In genomic region chr7:102415685-102416225, GRCh38 we compare ENCODE assay signal across 9 cellular contexts. TPM values are rescaled to one million over a fixed set of nuclear protein-coding genes. Genes with fewer than 3 reads are reported as not detected.
DNase-seq lines count a peak whose midpoint lies in the region; ATAC-seq, FAIRE-seq and TF ChIP-seq lines count a peak whose summit lies in the region.
"Had no signal": no experiment of that assay in that cellular context is flagged by ENCODE, and none has a peak within 500 bp of the region (broad histone marks: within the 10 kb centered on the region; RNA-seq: fewer than 3 reads in every experiment).

No MANE protein-coding gene starts in this region.

- H3K4me2 ChIP-seq in IMR-90 (ENCODE audit: low read depth, low read length), result no peak overlapping the region
- H3K4me2 ChIP-seq in smooth muscle cell, result no peak overlapping the region

- H3F3A ChIP-seq in smooth muscle cell (ENCODE audit: low read depth), result no peaks in the 10 kb centered on the region

- no peak overlapping the region for H2BK20ac ChIP-seq in IMR-90 (ENCODE audit: low read depth, low read length)

- no peak overlapping the region for H2BK15ac ChIP-seq in IMR-90 (ENCODE audit: low read depth, low read length)

- H3K9me3 ChIP-seq in IMR-90 (ENCODE audit: control insufficient read depth, insufficient read depth, low read length), result no peaks in the 10 kb centered on the region
- no peaks in the 10 kb centered on the region for H3K9me3 ChIP-seq in smooth muscle cell (replicated peaks; ENCODE audit: low read depth)
- H3K9me3 ChIP-seq: SJSA1 had no signal

- peaks cover 33 to 68% of the 10 kb centered on the region in 2 experiments for H3K79me1 ChIP-seq in IMR-90 (ENCODE audit: low read depth in 1 of 2, low read length in 2 of 2)

- peaks cover 20% of the 10 kb centered on the region for H3K79me2 ChIP-seq in smooth muscle cell (ENCODE audit: low read depth)

- no peak overlapping the region for H3K56ac ChIP-seq in IMR-90 (ENCODE audit: extremely low read depth, insufficient read depth, low read length)

- no peak overlapping the region for H3K27ac ChIP-seq in IMR-90 (ENCODE audit: insufficient read depth, low read length)
- H3K27ac ChIP-seq in smooth muscle cell (ENCODE audit: low read depth), result no peak overlapping the region
- H3K27ac ChIP-seq: SJSA1 had no signal

- intact Hi-C loops in IMR-90 (cut with micrococcal nuclease), result no loop called here

- H4K8ac ChIP-seq in IMR-90 (ENCODE audit: low read depth in 2 of 2, low read length in 2 of 2), result no peak overlapping the region

- BruUV-seq in IMR-90 (replicated peaks; lab: Mats Ljungman, UMichigan), result no TSS peak

- peaks cover 9% of the 10 kb centered on the region for H4K20me1 ChIP-seq in IMR-90 (ENCODE audit: insufficient read depth, low read length)
- peaks cover 77% of the 10 kb centered on the region for H4K20me1 ChIP-seq in smooth muscle cell (ENCODE audit: low read depth)

- dilution Hi-C loops in IMR-90 (cut with HindIII; ENCODE audit: low sequenced_read_pairs, unreplicated experiment), result no loop called here

- TF ChIP-seq RAD21 in IMR-90 (IDR thresholded peaks at IDR 0.05; ENCODE audit: low read length), result no peak

- H3K4ac ChIP-seq in IMR-90 (ENCODE audit: low read depth, low read length), result no peak overlapping the region

- no peak overlapping the region for H2BK5ac ChIP-seq in IMR-90 (ENCODE audit: low read depth, low read length, poor library complexity, severe bottlenecking)

- no peak for TF ChIP-seq CTCF in GM13976 (IDR thresholded peaks at IDR 0.05; ENCODE audit: borderline replicate concordance, control extremely low read depth, extremely low read depth, insufficient read depth, missing control alignments)
- no peak for TF ChIP-seq CTCF in IMR-90 (conservative IDR thresholded peaks at IDR 0.05; ENCODE audit: low read depth, low read length)
- no peak for TF ChIP-seq CTCF in smooth muscle cell (IDR thresholded peaks at IDR 0.05; ENCODE audit: borderline replicate concordance, insufficient read depth, poor library complexity, severe bottlenecking)

- H4K91ac ChIP-seq in IMR-90 (ENCODE audit: insufficient read depth, low read depth, low read length), result no peak overlapping the region

- H3K4me1 ChIP-seq in IMR-90 (ENCODE audit: control insufficient read depth, insufficient read depth, low read length), result no peaks in the 10 kb centered on the region
- H3K4me1 ChIP-seq in smooth muscle cell (ENCODE audit: low read depth), result no peaks in the 10 kb centered on the region

- no peak overlapping the region for H2BK120ac ChIP-seq in IMR-90 (ENCODE audit: low read depth, low read length)

- no peaks in the 10 kb centered on the region for H3K27me3 ChIP-seq in IMR-90 (ENCODE audit: control insufficient read depth, insufficient read depth, low read length)
- H3K27me3 ChIP-seq in smooth muscle cell (ENCODE audit: low read depth), result no peaks in the 10 kb centered on the region
- H3K27me3 ChIP-seq: SJSA1 had no signal

- no peak overlapping the region for H3K9ac ChIP-seq in IMR-90 (ENCODE audit: low read depth, low read length)
- no peak overlapping the region for H3K9ac ChIP-seq in smooth muscle cell (ENCODE audit: low read depth)

- no peak overlapping the region for H3K23ac ChIP-seq in IMR-90 (ENCODE audit: low read depth, low read length)

- no peak overlapping the region for H3K4me3 ChIP-seq in IMR-90 (ENCODE audit: insufficient read depth, low read depth, low read length)
- H3K4me3 ChIP-seq in smooth muscle cell, result no peak overlapping the region
- H3K4me3 ChIP-seq: SJSA1 had no signal

- peaks cover 54% of the 10 kb centered on the region for H3K36me3 ChIP-seq in IMR-90 (ENCODE audit: control insufficient read depth, insufficient read depth, low read length)
- H3K36me3 ChIP-seq in smooth muscle cell (ENCODE audit: low read depth), result peaks cover 11% of the 10 kb centered on the region

- in situ Hi-C loops in GM13976 (cut with MboI; ENCODE audit: low sequenced_read_pairs, unreplicated experiment) (no loop called here), IMR-90 (cut with MboI; ENCODE audit: low sequenced_read_pairs) (no loop called here)

- no peak for TF ChIP-seq POLR2A in IMR-90 (IDR thresholded peaks at IDR 0.05; ENCODE audit: low read depth, low read length)

- H2AFZ ChIP-seq in IMR-90 (replicated peaks; ENCODE audit: low read length, poor library complexity) (no peak overlapping the region), smooth muscle cell (ENCODE audit: low read depth) (no peak overlapping the region)

- POLR2A ChIA-PET in IMR-90 (lab: Charles Lee; ENCODE audit: unreplicated experiment), result no interaction called here

- no peak overlapping the region for H3K14ac ChIP-seq in IMR-90 (replicated peaks; ENCODE audit: low read depth, low read length)

- H3K18ac ChIP-seq in IMR-90 (ENCODE audit: low read depth, low read length), result no peak overlapping the region

- no CpG with 5 or more reads among the region's 12 CpGs for WGBS in IMR-90 (ENCODE audit: extremely low coverage in 2 of 2, insufficient read length in 1 of 2), 2 experiments
- WGBS in smooth muscle cell (ENCODE audit: low lambda C conversion rate), result 99% methylated on average over 12 of the region's 12 CpGs

- DNase-seq in GM13976 (ENCODE audit: low spot score) (peak; percentile 66), IMR-90 (no peak), activated gamma-delta T cell (lab: John Stamatoyannopoulos, UW) (peak; percentile 47), AML-193 (lab: John Stamatoyannopoulos, UW) (no peak), globus pallidus (ENCODE audit: low spot score) (no peak), smooth muscle cell (lab: John Stamatoyannopoulos, UW; ENCODE audit: unreplicated experiment) (no peak), urothelium cell line (ENCODE audit: low spot score) (no peak)
- DNase-seq in stimulated activated CD4-positive, alpha-beta T cell treated with anti-CD3 and anti-CD28 coated beads, Interleukin-12 subunit alpha, Interleukin-12 subunit beta, amount 100 ng/mL, for 4 hours, result peak; percentile 46

- no peak overlapping the region for H2AK5ac ChIP-seq in IMR-90 (ENCODE audit: low read depth, low read length)

- no peak for ATAC-seq in IMR-90 (ENCODE audit: low read depth)

- CTCF ChIA-PET in IMR-90 (lab: Yijun Ruan, JAX), result no interaction called here

- no peak overlapping the region for H4K5ac ChIP-seq in IMR-90 (ENCODE audit: low read depth, low read length)

- FAIRE-seq in urothelium cell line (lab: Jason Lieb, UNC), result no peak

- H3K9me1 ChIP-seq in IMR-90 (ENCODE audit: insufficient read depth, low read length), result peaks cover 3% of the 10 kb centered on the region; the same call in 1 of the 2 replicates

- H2AK9ac ChIP-seq in IMR-90 (replicated peaks; ENCODE audit: low read depth, low read length, poor library complexity), result peak overlapping the region; percentile 3

TF ChIP-seq in IMR-90, 13 proteins besides CTCF, POLR2A, EP300 and RAD21:
- no peak for TF ChIP-seq USF2 (IDR thresholded peaks at IDR 0.05; ENCODE audit: low read depth, low read length)
- no peak for TF ChIP-seq BHLHE40 (IDR thresholded peaks at IDR 0.05; ENCODE audit: low read depth, low read length)
- TF ChIP-seq MAZ (IDR thresholded peaks at IDR 0.05; ENCODE audit: borderline replicate concordance, low read depth, low read length), result no peak
- TF ChIP-seq MXI1 (IDR thresholded peaks at IDR 0.05; ENCODE audit: borderline replicate concordance, low read depth, low read length), result no peak
- no peak for TF ChIP-seq RFX5 (IDR thresholded peaks at IDR 0.05; ENCODE audit: low read depth, low read length)

RNA-seq across cellular contexts. Expression of gene ORAI2, which starts 17.6 kb away (rescaled TPM):
- total RNA-seq in IMR-90 (2012; rRNA removed), result 52.0 and 52.2 TPM in 2 replicates
- 58.3 and 73.5 TPM in 2 replicates for polyA plus RNA-seq in IMR-90 (2012; rRNA removed)
- 49.7 and 66.1 TPM in 2 replicates for polyA plus RNA-seq in IMR-90 (2012; cell fraction: cytosol; rRNA removed)
- 8.9 and 24.5 TPM in 2 replicates for polyA plus RNA-seq in IMR-90 (2012; cell fraction: nucleus; rRNA removed; ENCODE audit: low replicate concordance)
- total RNA-seq in smooth muscle cell, result 43.0 and 47.1 TPM in 2 replicates
- polyA plus RNA-seq in smooth muscle cell, result 66.1 and 69.8 TPM in 2 replicates

RNA-seq across cellular contexts. Expression of gene PRKRIP1, which starts 19.6 kb away (rescaled TPM):
- 6.5 and 9.4 TPM in 2 replicates for total RNA-seq in IMR-90 (2012; rRNA removed)
- polyA plus RNA-seq in IMR-90 (2012; rRNA removed), result 21.6 and 21.8 TPM in 2 replicates
- 12.4 and 16.7 TPM in 2 replicates for polyA plus RNA-seq in IMR-90 (2012; cell fraction: cytosol; rRNA removed)
- polyA plus RNA-seq in IMR-90 (2012; cell fraction: nucleus; rRNA removed; ENCODE audit: low replicate concordance), result 163 and 174 TPM in 2 replicates
- 14.3 and 17.2 TPM in 2 replicates for total RNA-seq in smooth muscle cell
- polyA plus RNA-seq in smooth muscle cell, result 34.5 and 51.9 TPM in 2 replicates

RNA-seq across cellular contexts. Expression of gene ALKBH4, which starts 48.9 kb away (rescaled TPM):
- total RNA-seq in IMR-90 (2012; rRNA removed), result 6.1 and 7.2 TPM in 2 replicates
- polyA plus RNA-seq in IMR-90 (2012; rRNA removed), result 7.4 and 8.1 TPM in 2 replicates
- 8.9 and 9.7 TPM in 2 replicates for polyA plus RNA-seq in IMR-90 (2012; cell fraction: cytosol; rRNA removed)
- 1.6 and 5.1 TPM in 2 replicates for polyA plus RNA-seq in IMR-90 (2012; cell fraction: nucleus; rRNA removed; ENCODE audit: low replicate concordance)
- total RNA-seq in smooth muscle cell, result 7.0 and 17.7 TPM in 2 replicates
- polyA plus RNA-seq in smooth muscle cell, result 15.7 and 16.0 TPM in 2 replicates

RNA-seq across cellular contexts. Expression of gene LRWD1, which starts 49.0 kb away (rescaled TPM):
- 13.3 and 20.3 TPM in 2 replicates for total RNA-seq in IMR-90 (2012; rRNA removed)
- 27.2 and 31.6 TPM in 2 replicates for polyA plus RNA-seq in IMR-90 (2012; rRNA removed)
- 32.7 and 39.8 TPM in 2 replicates for polyA plus RNA-seq in IMR-90 (2012; cell fraction: cytosol; rRNA removed)
- 30.2 and 77.3 TPM in 2 replicates for polyA plus RNA-seq in IMR-90 (2012; cell fraction: nucleus; rRNA removed; ENCODE audit: low replicate concordance)
- total RNA-seq in smooth muscle cell, result 10.0 and 13.1 TPM in 2 replicates
- polyA plus RNA-seq in smooth muscle cell, result 21.2 and 23.5 TPM in 2 replicates

RNA-seq across cellular contexts. Expression of gene SPDYE6, which starts 59.5 kb away (rescaled TPM):
- not detected in 2 replicates for total RNA-seq in IMR-90 (2012; rRNA removed)
- not detected in 2 replicates for polyA plus RNA-seq in IMR-90 (2012; rRNA removed)
- not detected in 2 replicates for polyA plus RNA-seq in IMR-90 (2012; cell fraction: cytosol; rRNA removed)
- not detected in 2 replicates for polyA plus RNA-seq in IMR-90 (2012; cell fraction: nucleus; rRNA removed; ENCODE audit: low replicate concordance)
- not detected in 2 replicates for total RNA-seq in smooth muscle cell
- 0.66 TPM in 1 of 2 replicates, not detected in the other for polyA plus RNA-seq in smooth muscle cell
- total RNA-seq: SJSA1 had no signal

Comparison
In these comparisons a context has a peak if more than half of its experiments do, and no peak if none do; other contexts are left out.
1. DNase-seq: peak in GM13976 (single experiment), activated gamma-delta T cell (single experiment) and stimulated activated CD4-positive, alpha-beta T cell treated with anti-CD3 and anti-CD28 coated beads, Interleukin-12 subunit alpha, Interleukin-12 subunit beta, amount 100 ng/mL, for 4 hours (single experiment); none in IMR-90 (single experiment), AML-193 (0 of 2), globus pallidus (single experiment), smooth muscle cell (single experiment) and urothelium cell line (single experiment).